In the genomic region with DNA sequence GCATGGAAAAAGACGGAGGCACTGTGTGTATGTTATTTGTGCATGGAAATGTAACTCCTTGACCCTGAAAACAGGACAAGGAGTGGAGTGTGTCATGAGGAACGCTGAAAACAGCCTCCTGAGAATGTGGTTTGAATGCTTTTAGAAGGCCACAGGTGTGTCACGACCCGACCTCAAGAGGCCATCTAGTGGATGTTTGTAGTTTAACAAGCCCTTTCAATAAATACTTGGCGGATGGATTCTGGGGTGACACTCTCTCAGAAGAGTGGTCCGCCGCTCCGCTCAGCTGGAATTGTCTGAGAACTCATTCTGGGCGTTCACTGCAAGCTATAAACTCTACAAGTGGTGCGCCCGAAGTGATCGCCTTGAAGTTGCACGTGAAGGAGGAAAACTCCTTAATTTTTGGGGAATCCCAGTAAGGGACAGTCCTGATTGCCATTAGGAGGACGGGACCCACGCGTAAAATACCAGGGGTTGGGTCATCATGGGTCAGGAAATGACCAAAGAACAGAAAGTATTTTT, we compare ENCODE assay signal across 9 cellular contexts. TPM values are rescaled to one million over a fixed set of nuclear protein-coding genes. Genes with fewer than 3 reads are reported as not detected.
DNase-seq lines count a peak whose midpoint lies in the region; ATAC-seq and TF ChIP-seq lines count a peak whose summit lies in the region.
"Not testable (repeated sequence)": the region's sequence is repeated elsewhere in the genome, so short reads cannot be mapped to it uniquely, and the experiment has no call there.
"Had no signal": no experiment of that assay in that cellular context is flagged by ENCODE, and none has a peak within 500 bp of the region (broad histone marks: within the 10 kb centered on the region; RNA-seq: fewer than 3 reads in every experiment).

No MANE protein-coding gene starts in this region.

- in situ Hi-C loops in IMR-90 (cut with MboI; ENCODE audit: low sequenced_read_pairs) = not testable (repeated sequence)

- peaks cover 11% of the 10 kb centered on the region for H3K4me1 Mint-ChIP-seq in activated naive CD4-positive, alpha-beta T cell treated with anti-CD3 and anti-CD28 coated beads, Interleukin-2, amount 50 U/mL, for 24 hours

- peak overlapping the region; percentile 91 for H3K4me3 Mint-ChIP-seq in activated naive CD4-positive, alpha-beta T cell treated with anti-CD3 and anti-CD28 coated beads, Interleukin-2, amount 50 U/mL, for 24 hours

- not testable (repeated sequence) for H2BK120ac ChIP-seq in IMR-90 (ENCODE audit: low read depth, low read length)

- H3K23ac ChIP-seq in IMR-90 (ENCODE audit: low read depth, low read length) = not testable (repeated sequence)

- H3K9me1 ChIP-seq in IMR-90 (ENCODE audit: insufficient read depth, low read length) = not testable (repeated sequence)

- CTCF ChIA-PET in IMR-90 (lab: Yijun Ruan, JAX) = not testable (repeated sequence)
- CTCF ChIA-PET in SK-N-SH (lab: Yijun Ruan, JAX) = interaction anchor here (0.8 to 4.1 kb wide), 9 partner anchors 9 to 266 kb away, joined by 3 to 35 read pairs (median 3); partner anchors contain the start of gene SH3GLB1

- H2AK9ac ChIP-seq in IMR-90 (replicated peaks; ENCODE audit: low read depth, low read length, poor library complexity) = not testable (repeated sequence)

- H3K79me2 ChIP-seq in SK-N-SH (ENCODE audit: insufficient read depth) = not testable (repeated sequence)

- not testable (repeated sequence) for H3K27ac ChIP-seq in IMR-90 (ENCODE audit: insufficient read depth, low read length); SK-N-SH (ENCODE audit: low read depth in 2 of 2, low read length in 1 of 2)
- peak overlapping the region; percentile 16 for H3K27ac ChIP-seq in muscle layer of colon (ENCODE audit: low read depth, low read length)
- H3K27ac ChIP-seq in stomach smooth muscle (ENCODE audit: low read length) = peak overlapping the region; percentile 86

- H3K14ac ChIP-seq in IMR-90 (replicated peaks; ENCODE audit: low read depth, low read length) = not testable (repeated sequence)

- not testable (repeated sequence) for H3K9me3 ChIP-seq in IMR-90 (ENCODE audit: control insufficient read depth, insufficient read depth, low read length); SK-N-SH; muscle layer of colon (ENCODE audit: low read length); stomach smooth muscle (ENCODE audit: control insufficient read depth in 2 of 2, low read length in 2 of 2)

- H2BK20ac ChIP-seq in IMR-90 (ENCODE audit: low read depth, low read length) = not testable (repeated sequence)

- H3K27me3 Mint-ChIP-seq in activated naive CD4-positive, alpha-beta T cell treated with anti-CD3 and anti-CD28 coated beads, Interleukin-2, amount 50 U/mL, for 24 hours = not testable (repeated sequence)

- ATAC-seq in GM21723 (IDR thresholded peaks at IDR 0.05; ENCODE audit: unreplicated experiment) = peak; percentile 75
- not testable (repeated sequence) for ATAC-seq in IMR-90 (ENCODE audit: low read depth)

- not testable (repeated sequence) for H3K36me3 Mint-ChIP-seq in activated naive CD4-positive, alpha-beta T cell treated with anti-CD3 and anti-CD28 coated beads, Interleukin-2, amount 50 U/mL, for 24 hours

- not testable (repeated sequence) for H3K4me2 ChIP-seq in IMR-90 (ENCODE audit: low read depth, low read length); SK-N-SH

- H3K18ac ChIP-seq in IMR-90 (ENCODE audit: low read depth, low read length) = not testable (repeated sequence)

- not testable (repeated sequence) for H3K4me3 ChIP-seq in IMR-90 (ENCODE audit: insufficient read depth, low read depth, low read length); SK-N-SH (ENCODE audit: low read depth in 2 of 2, low read length in 1 of 2); fibroblast of mammary gland (ENCODE audit: control insufficient read depth, low read depth, low read length); stomach smooth muscle (ENCODE audit: low read length in 2 of 2)
- peak overlapping the region in 1 of 2 donors; percentile 55 for H3K4me3 ChIP-seq in muscle layer of colon (ENCODE audit: low read depth in 1 of 2, low read length in 2 of 2)

- not testable (repeated sequence) for H2AK5ac ChIP-seq in IMR-90 (ENCODE audit: low read depth, low read length)

- dilution Hi-C loops in IMR-90 (cut with HindIII; ENCODE audit: low sequenced_read_pairs, unreplicated experiment) = not testable (repeated sequence)

- TF ChIP-seq EP300 in SK-N-SH (IDR thresholded peaks at IDR 0.05; ENCODE audit: borderline replicate concordance in 1 of 2, low read depth in 1 of 2, low read length in 1 of 2) = not testable (repeated sequence)

- not testable (repeated sequence) for TF ChIP-seq POLR2A in IMR-90 (IDR thresholded peaks at IDR 0.05; ENCODE audit: low read depth, low read length)

- H3K27ac Mint-ChIP-seq in activated naive CD4-positive, alpha-beta T cell treated with anti-CD3 and anti-CD28 coated beads, Interleukin-2, amount 50 U/mL, for 24 hours = not testable (repeated sequence)

- 81% methylated on average over 8 of the region's 16 CpGs; no CpG with 5 or more reads in 1 of the 2 experiments for WGBS in IMR-90 (ENCODE audit: extremely low coverage in 2 of 2, insufficient read length in 1 of 2), 2 experiments
- 67% methylated on average over 16 of the region's 16 CpGs for WGBS in SK-N-SH (ENCODE audit: low lambda C conversion rate)

- DNase-seq in GDM1 (lab: John Stamatoyannopoulos, UW) (peak; percentile 4), fibroblast of mammary gland (ENCODE audit: low read depth) (peak; percentile 45)
- DNase-seq in IMR-90, SK-N-SH: not testable (repeated sequence)

- H3K56ac ChIP-seq in IMR-90 (ENCODE audit: extremely low read depth, insufficient read depth, low read length) = not testable (repeated sequence)

- not testable (repeated sequence) for H3K9me2 ChIP-seq in SK-N-SH

- H3K4me1 ChIP-seq in IMR-90 (ENCODE audit: control insufficient read depth, insufficient read depth, low read length); SK-N-SH (ENCODE audit: control insufficient read depth in 1 of 2, insufficient read depth in 2 of 2, low read depth in 1 of 2, low read length in 1 of 2): not testable (repeated sequence)
- H3K4me1 ChIP-seq in muscle layer of colon (ENCODE audit: insufficient read depth, low read length) (peaks cover 52% of the 10 kb centered on the region), stomach smooth muscle (ENCODE audit: control insufficient read depth, insufficient read depth, low read length) (peaks cover 46% of the 10 kb centered on the region)

- not testable (repeated sequence) for H3K27me3 ChIP-seq in IMR-90 (ENCODE audit: control insufficient read depth, insufficient read depth, low read length); SK-N-SH (ENCODE audit: insufficient read depth); muscle layer of colon (ENCODE audit: control insufficient read depth in 1 of 2, insufficient read depth in 2 of 2, low read length in 2 of 2); stomach smooth muscle (ENCODE audit: control insufficient read depth in 1 of 2, insufficient read depth in 2 of 2, low read length in 2 of 2)

- H3K9me3 Mint-ChIP-seq in activated naive CD4-positive, alpha-beta T cell treated with anti-CD3 and anti-CD28 coated beads, Interleukin-2, amount 50 U/mL, for 24 hours = not testable (repeated sequence)

- not testable (repeated sequence) for H2BK15ac ChIP-seq in IMR-90 (ENCODE audit: low read depth, low read length)

- H3K4ac ChIP-seq in IMR-90 (ENCODE audit: low read depth, low read length) = not testable (repeated sequence)

- not testable (repeated sequence) for H2BK5ac ChIP-seq in IMR-90 (ENCODE audit: low read depth, low read length, poor library complexity, severe bottlenecking)

- TF ChIP-seq RAD21 in IMR-90 (IDR thresholded peaks at IDR 0.05; ENCODE audit: low read length); SK-N-SH (IDR thresholded peaks at IDR 0.05; ENCODE audit: low read length): not testable (repeated sequence)

- not testable (repeated sequence) for H3K9ac ChIP-seq in IMR-90 (ENCODE audit: low read depth, low read length); SK-N-SH; muscle layer of colon (ENCODE audit: low read length); stomach smooth muscle (ENCODE audit: low read length in 2 of 2)

- not testable (repeated sequence) for H3K36me3 ChIP-seq in IMR-90 (ENCODE audit: control insufficient read depth, insufficient read depth, low read length); SK-N-SH (replicated peaks in 1 of 2; ENCODE audit: control insufficient read depth in 1 of 2, insufficient read depth in 2 of 2, low read length in 1 of 2); muscle layer of colon (ENCODE audit: insufficient read depth, low read length); stomach smooth muscle (ENCODE audit: control insufficient read depth in 2 of 2, insufficient read depth in 2 of 2, low read length in 2 of 2)

- H3K79me1 ChIP-seq in IMR-90 (ENCODE audit: low read depth in 1 of 2, low read length in 2 of 2) = not testable (repeated sequence)

- intact Hi-C loops in IMR-90 (cut with micrococcal nuclease) = loop anchor here (5.0 to 10.0 kb wide), 2 partner anchors 105 to 463 kb away; partner anchors contain the start of gene ODF2L

- BruUV-seq in IMR-90 (replicated peaks; lab: Mats Ljungman, UMichigan) = not testable (repeated sequence)

- POLR2A ChIA-PET in IMR-90 (lab: Charles Lee; ENCODE audit: unreplicated experiment); SK-N-SH (lab: Yijun Ruan, JAX): not testable (repeated sequence)

- not testable (repeated sequence) for H2AFZ ChIP-seq in IMR-90 (replicated peaks; ENCODE audit: low read length, poor library complexity); SK-N-SH (ENCODE audit: low read depth)

- H4K8ac ChIP-seq in IMR-90 (ENCODE audit: low read depth in 2 of 2, low read length in 2 of 2) = not testable (repeated sequence)

- not testable (repeated sequence) for H4K5ac ChIP-seq in IMR-90 (ENCODE audit: low read depth, low read length)

- H4K20me1 ChIP-seq in IMR-90 (ENCODE audit: insufficient read depth, low read length); SK-N-SH (ENCODE audit: insufficient read depth): not testable (repeated sequence)

- H4K91ac ChIP-seq in IMR-90 (ENCODE audit: insufficient read depth, low read depth, low read length) = not testable (repeated sequence)

- TF ChIP-seq CTCF in IMR-90 (conservative IDR thresholded peaks at IDR 0.05; ENCODE audit: low read depth, low read length) (0 out of 2 replicates have a peak, but pooled peaks have one; percentile 8), SK-N-SH (IDR thresholded peaks at IDR 0.05) (peak; percentile 42), fibroblast of mammary gland (conservative IDR thresholded peaks at IDR 0.05; ENCODE audit: control insufficient read depth, insufficient read depth, low read depth, low read length) (peak; percentile 36)

- H3F3A ChIP-seq in SK-N-SH (replicated peaks; ENCODE audit: insufficient read depth) = not testable (repeated sequence)

RNA-seq across cellular contexts. Expression of gene CLCA1, which starts 33.5 kb away (rescaled TPM):
- total RNA-seq in IMR-90 (2012; rRNA removed) = not detected in 2 replicates
- polyA plus RNA-seq in IMR-90 (2012; rRNA removed) (not detected in 2 replicates), SK-N-SH (2012; rRNA removed) (not detected in 2 replicates)
- not detected in 2 replicates for polyA plus RNA-seq in IMR-90 (2012; cell fraction: cytosol; rRNA removed)
- not detected in 2 replicates for polyA plus RNA-seq in IMR-90 (2012; cell fraction: nucleus; rRNA removed; ENCODE audit: low replicate concordance)
- not detected in 2 replicates for polyA plus RNA-seq in SK-N-SH (2012; cell fraction: cytosol; rRNA removed)
- not detected in 2 replicates for polyA plus RNA-seq in SK-N-SH (2012; cell fraction: nucleus; rRNA removed)
- total RNA-seq: NCI-H460 had no signal

RNA-seq across cellular contexts. Expression of gene CLCA4, which starts 44.7 kb away (rescaled TPM):
- total RNA-seq in IMR-90 (2012; rRNA removed) = not detected in 2 replicates
- not detected in 2 replicates for polyA plus RNA-seq in IMR-90 (2012; rRNA removed)
- not detected in 2 replicates for polyA plus RNA-seq in IMR-90 (2012; cell fraction: cytosol; rRNA removed)
- polyA plus RNA-seq in IMR-90 (2012; cell fraction: nucleus; rRNA removed; ENCODE audit: low replicate concordance) = not detected in 2 replicates
- not detected in 2 replicates for polyA plus RNA-seq in SK-N-SH (2012; rRNA removed)
- not detected in 2 replicates for polyA plus RNA-seq in SK-N-SH (2012; cell fraction: cytosol; rRNA removed)
- not detected in 2 replicates for polyA plus RNA-seq in SK-N-SH (2012; cell fraction: nucleus; rRNA removed)
- total RNA-seq: NCI-H460 had no signal
